In the genomic region with DNA sequence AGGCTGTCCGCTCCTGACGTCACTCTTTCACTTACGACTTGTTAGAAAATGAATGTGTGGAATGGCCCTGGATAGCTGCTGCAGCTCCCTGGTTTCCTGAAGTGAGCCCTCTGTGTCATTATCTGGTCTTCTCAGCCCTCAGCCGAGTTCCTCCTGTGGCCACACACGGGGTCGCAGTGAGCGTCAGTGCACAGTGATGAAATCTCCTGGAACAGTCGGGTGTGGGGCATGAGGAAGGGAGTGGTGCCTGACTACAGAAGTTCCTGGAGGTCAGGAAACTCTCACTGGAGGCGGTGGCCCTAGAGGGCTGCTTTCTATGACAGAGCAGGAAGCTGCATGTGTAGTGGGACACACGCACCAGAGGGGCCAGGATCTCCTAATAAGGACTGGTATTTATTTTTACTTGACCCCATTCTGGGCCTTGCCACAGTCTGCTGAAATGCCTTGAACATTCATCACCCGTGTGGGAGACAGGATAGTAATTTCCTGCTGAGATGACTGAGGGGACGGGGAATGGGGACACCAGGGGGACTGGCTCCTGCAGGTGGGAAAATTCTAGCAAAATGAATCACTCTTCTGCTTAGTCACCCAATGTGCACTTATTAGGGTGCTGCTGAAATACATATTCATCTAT, we compare ENCODE assay signal across 8 cellular contexts.
A peak's percentile ranks its signal among the peaks of the same experiment; 100 is the strongest.
DNase-seq lines count a peak whose midpoint lies in the region; ATAC-seq and TF ChIP-seq lines count a peak whose summit lies in the region.
"Not testable (repeated sequence)": the region's sequence is repeated elsewhere in the genome, so short reads cannot be mapped to it uniquely, and the experiment has no call there.

No MANE protein-coding gene starts in this region.

- WGBS in trophoblast cell (ENCODE audit: extremely low coverage, insufficient coverage, insufficient read length), result no CpG with 5 or more reads among the region's 12 CpGs

- peaks cover 56% of the 10 kb centered on the region for H3K4me1 Mint-ChIP-seq in brain

- H3K79me2 ChIP-seq in trophoblast cell (ENCODE audit: control insufficient read depth, insufficient read depth, low read length, poor library complexity), result not testable (repeated sequence)

- peak overlapping the region in 1 of 5 experiments; percentile 5 for H3K4me3 Mint-ChIP-seq in brain

- peak overlapping the region; percentile 21 for H2BK5ac ChIP-seq in trophoblast cell (ENCODE audit: low read depth, low read length, poor library complexity)

- not testable (repeated sequence) for H3K4me2 ChIP-seq in trophoblast cell (ENCODE audit: low read length)

- not testable (repeated sequence) for H3K23ac ChIP-seq in trophoblast cell (ENCODE audit: low read length)

- not testable (repeated sequence) for H3K4ac ChIP-seq in trophoblast cell (ENCODE audit: low read depth, low read length)

- peak overlapping the region; percentile 33 for H2BK12ac ChIP-seq in trophoblast cell (ENCODE audit: low read length)

- peak overlapping the region; percentile 26 for H3K14ac ChIP-seq in trophoblast cell (ENCODE audit: low read length)

- intact Hi-C loops in upper lobe of right lung (cut with DNase I), result not testable (repeated sequence)

- not testable (repeated sequence) for H2AK5ac ChIP-seq in trophoblast cell (ENCODE audit: low read length)

- peak; percentile 71 for ATAC-seq in left lobe of liver
- peak; percentile 96 for ATAC-seq in upper lobe of right lung

- peak; percentile 99 for DNase-seq in EL
- peak; percentile 92 for DNase-seq in KBM-7
- peak; percentile 41 for DNase-seq in SIG-M5 treated with dmso at 0.1 percent for 504 hours (lab: John Stamatoyannopoulos, UW; ENCODE audit: unreplicated experiment)
- peak; percentile 97 for DNase-seq in fibroblast of pulmonary artery (ENCODE audit: low read depth)
- DNase-seq in left lobe of liver (ENCODE audit: low spot score), result peak; percentile 58
- DNase-seq in trophoblast cell, result peak; percentile 94 to 97
- peak; percentile 81 for DNase-seq in upper lobe of right lung

- H3K79me1 ChIP-seq in trophoblast cell (ENCODE audit: low read length), result peaks cover 21% of the 10 kb centered on the region

- H3K36me3 ChIP-seq in trophoblast cell (ENCODE audit: control insufficient read depth in 1 of 2, insufficient read depth in 2 of 2, low read length in 2 of 2); upper lobe of right lung: not testable (repeated sequence)

- H3K27ac ChIP-seq in trophoblast cell (ENCODE audit: low read depth, low read length) (peak overlapping the region; percentile 84), upper lobe of right lung (peak overlapping the region; percentile 72)

- not testable (repeated sequence) for TF ChIP-seq CTCF in brain (conservative IDR thresholded peaks at IDR 0.05)
- TF ChIP-seq CTCF in fibroblast of pulmonary artery (IDR thresholded peaks at IDR 0.05; ENCODE audit: low read length, missing control alignments) (peak; percentile 15), upper lobe of right lung (IDR thresholded peaks at IDR 0.05) (peak; percentile 28)

- H3K27me3 Mint-ChIP-seq in brain, result not testable (repeated sequence)

- peaks cover 41% of the 10 kb centered on the region for H3K36me3 Mint-ChIP-seq in brain

- H3K4me1 ChIP-seq in trophoblast cell (ENCODE audit: control insufficient read depth in 1 of 2, insufficient read depth in 2 of 2, low read length in 2 of 2), result peaks cover 12 to 18% of the 10 kb centered on the region in 2 experiments
- not testable (repeated sequence) for H3K4me1 ChIP-seq in upper lobe of right lung

- not testable (repeated sequence) for H3K9me3 Mint-ChIP-seq in brain

- H4K91ac ChIP-seq in trophoblast cell (ENCODE audit: low read depth, low read length), result peak overlapping the region; percentile 46

- not testable (repeated sequence) for H4K8ac ChIP-seq in trophoblast cell (ENCODE audit: low read depth, low read length)

- H3K27me3 ChIP-seq in trophoblast cell (ENCODE audit: insufficient read depth, low read length); upper lobe of right lung: not testable (repeated sequence)

- not testable (repeated sequence) for H3K18ac ChIP-seq in trophoblast cell (ENCODE audit: low read length)

- not testable (repeated sequence) for H2AFZ ChIP-seq in trophoblast cell (ENCODE audit: insufficient read depth, low read length, poor library complexity)

- H2BK120ac ChIP-seq in trophoblast cell (ENCODE audit: insufficient read depth, low read length, poor library complexity), result peak overlapping the region; percentile 34

- H3K9ac ChIP-seq in trophoblast cell (ENCODE audit: low read length), result not testable (repeated sequence)

- H3K4me3 ChIP-seq in fibroblast of pulmonary artery (replicated peaks; ENCODE audit: low read depth, low read length); trophoblast cell (ENCODE audit: low read depth, low read length); upper lobe of right lung: not testable (repeated sequence)

- not testable (repeated sequence) for H4K12ac ChIP-seq in trophoblast cell (ENCODE audit: low read depth, low read length)

- in situ Hi-C loops in KBM-7 (cut with MboI; ENCODE audit: low pct_unique_long_range_greater_than_20kb, low sequenced_read_pairs), result not testable (repeated sequence)

- H3K27ac Mint-ChIP-seq in brain, result peak overlapping the region in 3 of 5 experiments; percentile 27 to 85 (median 77)

- H3K9me3 ChIP-seq in trophoblast cell (ENCODE audit: insufficient read depth, low read depth, low read length); upper lobe of right lung: not testable (repeated sequence)

Comparison
In these comparisons a context has a peak if more than half of its experiments do, and no peak if none do; other contexts are left out.
1. DNase-seq: peak in every context shown above with its lines; median percentile 99 in EL; 97 in fibroblast of pulmonary artery; 96 in trophoblast cell; 92 in KBM-7; 81 in upper lobe of right lung; 58 in left lobe of liver; 41 in SIG-M5 treated with dmso at 0.1 percent for 504 hours.